ENCODE assay signal across 11 cellular contexts in genomic region chr7:116802144-116802747, GRCh38.
DNase-seq lines count a peak whose midpoint lies in the region; ATAC-seq and TF ChIP-seq lines count a peak whose summit lies in the region.
"Had no signal": no experiment of that assay in that cellular context is flagged by ENCODE, and none has a peak within 500 bp of the region (broad histone marks: within the 10 kb centered on the region; RNA-seq: fewer than 3 reads in every experiment).

No MANE protein-coding gene starts in this region.

- no peak for TF ChIP-seq CTCF in A673 (conservative IDR thresholded peaks at IDR 0.05; ENCODE audit: low read depth, low read length)
- no peak for TF ChIP-seq CTCF in breast epithelium (IDR thresholded peaks at IDR 0.05)

- no peaks in the 10 kb centered on the region for H3K27me3 ChIP-seq in A673 (replicated peaks; ENCODE audit: insufficient read depth, low read depth, low read length, poor library complexity)
- H3K27me3 ChIP-seq in breast epithelium = no peaks in the 10 kb centered on the region

- no peaks in the 10 kb centered on the region for H3K36me3 Mint-ChIP-seq in activated naive CD8-positive, alpha-beta T cell treated with anti-CD3 and anti-CD28 coated beads for 36 hours
- H3K36me3 Mint-ChIP-seq: naive thymus-derived CD4-positive, alpha-beta T cell had no signal

- H3K27ac ChIP-seq in A673 (ENCODE audit: low read depth, low read length, poor library complexity, severe bottlenecking) = peak overlapping the region; percentile 56
- peak overlapping the region; percentile 0 to 60 for H3K27ac ChIP-seq in breast epithelium

- no peaks in the 10 kb centered on the region for H3K36me3 ChIP-seq in A673 (ENCODE audit: insufficient read depth, low read length, poor library complexity, severe bottlenecking)
- no peaks in the 10 kb centered on the region for H3K36me3 ChIP-seq in breast epithelium
- H3K36me3 ChIP-seq: BE2C had no signal

- H3K4me1 ChIP-seq in A673 (ENCODE audit: insufficient read depth, low read length, poor library complexity, severe bottlenecking) = peaks cover 62% of the 10 kb centered on the region
- H3K4me1 ChIP-seq in breast epithelium = peaks cover 0 to 5% of the 10 kb centered on the region in 2 donors
- H3K4me1 ChIP-seq: BE2C had no signal

- H3K27ac Mint-ChIP-seq in activated naive CD8-positive, alpha-beta T cell treated with anti-CD3 and anti-CD28 coated beads for 36 hours = no peak overlapping the region
- H3K27ac Mint-ChIP-seq: naive thymus-derived CD4-positive, alpha-beta T cell had no signal

- no peak overlapping the region for H3K4me3 Mint-ChIP-seq in activated naive CD8-positive, alpha-beta T cell treated with anti-CD3 and anti-CD28 coated beads for 36 hours
- H3K4me3 Mint-ChIP-seq: naive thymus-derived CD4-positive, alpha-beta T cell had no signal

- ATAC-seq in HG03521 (IDR thresholded peaks at IDR 0.05; ENCODE audit: unreplicated experiment) = no peak

- peaks cover 2% of the 10 kb centered on the region for H3K4me1 Mint-ChIP-seq in activated naive CD8-positive, alpha-beta T cell treated with anti-CD3 and anti-CD28 coated beads for 36 hours

- peak overlapping the region; percentile 6 for H3K4me3 ChIP-seq in A673 (ENCODE audit: low read depth, low read length, poor library complexity, severe bottlenecking)
- H3K4me3 ChIP-seq in breast epithelium = no peak overlapping the region

- peak; percentile 75 for DNase-seq in A673 (ENCODE audit: low spot score)
- peak; percentile 73 for DNase-seq in LHCN-M2 (ENCODE audit: low read depth)
- peak in 1 of 2 donors; percentile 45 for DNase-seq in breast epithelium (ENCODE audit: low spot score in 2 of 2)
- peak; percentile 75 for DNase-seq in myocyte (ENCODE audit: low read depth)
- DNase-seq in activated naive CD8-positive, alpha-beta T cell treated with anti-CD3 and anti-CD28 coated beads for 36 hours = no peak
- DNase-seq in 8988T = no peak
- DNase-seq in ecto neural progenitor cell (ENCODE audit: low spot score) = no peak
- DNase-seq: SIG-M5 had no signal

- H3K9me3 ChIP-seq in A673 (ENCODE audit: low read depth, low read length, poor library complexity, severe bottlenecking) = no peaks in the 10 kb centered on the region
- H3K9me3 ChIP-seq in breast epithelium = no peaks in the 10 kb centered on the region
- H3K9me3 ChIP-seq: BE2C had no signal

- H3K27me3 Mint-ChIP-seq in activated naive CD8-positive, alpha-beta T cell treated with anti-CD3 and anti-CD28 coated beads for 36 hours = peaks cover 19% of the 10 kb centered on the region

- no TSS peak for BruUV-seq in A673 (replicated peaks; lab: Mats Ljungman, UMichigan)

- CTCF ChIA-PET in A673 (lab: Charles Lee) = no interaction called here

- intact Hi-C loops in A673 (cut with micrococcal nuclease; ENCODE audit: unreplicated experiment) = loop anchor here (5.0 kb wide), 1 partner anchor 270 kb away; no protein-coding TSS in a partner anchor
- intact Hi-C loops in breast epithelium (cut with DNase I; ENCODE audit: low total_unique reads) = loop anchor here (10.0 kb wide), 2 partner anchors 137 to 207 kb away; no protein-coding TSS in a partner anchor

- H3K9me3 Mint-ChIP-seq in activated naive CD8-positive, alpha-beta T cell treated with anti-CD3 and anti-CD28 coated beads for 36 hours = no peaks in the 10 kb centered on the region

- TF ChIP-seq POLR2A in breast epithelium (IDR thresholded peaks at IDR 0.05) = no peak

- POLR2A ChIA-PET in A673 (lab: Charles Lee; ENCODE audit: low non-redundant PET) = no interaction called here

Comparison
In these comparisons a context has a peak if more than half of its experiments do, and no peak if none do; other contexts are left out.
1. DNase-seq: peak in A673 (single experiment), LHCN-M2 (single experiment) and myocyte (single experiment); none in activated naive CD8-positive, alpha-beta T cell treated with anti-CD3 and anti-CD28 coated beads for 36 hours (single experiment), 8988T (single experiment) and ecto neural progenitor cell (single experiment).